8 cellular contexts compared by ENCODE assay signal in the genomic region with DNA sequence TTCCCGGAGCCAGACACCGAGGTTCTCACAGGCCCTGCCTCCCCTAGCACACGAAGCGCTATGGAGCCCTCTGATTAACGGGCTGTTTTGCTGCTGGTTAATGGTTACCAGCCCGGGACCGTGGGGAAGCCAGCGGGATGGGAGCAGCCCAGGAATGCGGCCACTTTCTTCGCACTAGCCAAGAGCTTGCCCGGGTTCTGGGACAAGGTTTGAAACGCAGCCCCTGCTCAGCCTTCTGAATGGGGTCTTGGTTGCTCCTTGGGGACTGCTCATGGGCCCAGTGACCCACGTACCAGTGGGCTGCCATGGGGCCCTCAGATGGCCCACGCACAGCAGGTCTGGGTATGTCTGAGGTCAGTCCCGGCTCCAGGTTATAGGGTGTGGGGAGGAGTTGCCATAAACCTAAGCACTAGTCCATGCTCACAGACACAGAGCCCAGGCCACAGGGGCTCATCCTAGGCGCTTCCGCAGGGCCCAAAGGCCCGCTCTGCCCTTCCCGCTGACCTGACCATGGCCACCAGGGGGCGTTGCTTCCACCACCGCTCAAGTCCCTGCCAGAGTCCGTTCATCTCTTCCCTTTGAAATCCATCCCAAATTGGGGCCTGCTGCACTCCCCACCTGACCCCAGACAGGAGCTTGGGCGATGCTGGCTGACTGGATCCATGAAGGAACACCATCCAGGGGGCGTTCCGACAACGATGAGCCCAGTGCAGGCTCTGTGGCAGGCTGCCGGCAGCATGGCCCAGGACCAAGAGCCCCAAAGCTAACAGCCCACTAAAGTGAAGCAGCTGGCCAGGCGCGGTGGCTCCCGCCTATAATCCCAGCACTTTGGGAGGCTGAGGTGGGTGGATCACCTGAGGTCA. TPM values are rescaled to one million over a fixed set of nuclear protein-coding genes. Genes with fewer than 3 reads are reported as not detected.
DNase-seq lines count a peak whose midpoint lies in the region; ATAC-seq, FAIRE-seq and TF ChIP-seq lines count a peak whose summit lies in the region.

No MANE protein-coding gene starts in this region.

- no peak overlapping the region for H3K4me3 Mint-ChIP-seq in activated naive CD8-positive, alpha-beta T cell treated with anti-CD3 and anti-CD28 coated beads for 36 hours

- H3K4me3 ChIP-seq in heart right ventricle, result no peak overlapping the region

- DNase-seq in AG09319 (ENCODE audit: extremely low read depth, low read depth) (no peak), H54 (ENCODE audit: insufficient read length, low spot score) (peak; percentile 53), SK-N-DZ (ENCODE audit: low spot score) (peak; percentile 57), heart right ventricle (peak; percentile 64 to 76), sciatic nerve (ENCODE audit: low spot score) (peak; percentile 82)
- peak; percentile 61 for DNase-seq in activated naive CD8-positive, alpha-beta T cell treated with anti-CD3 and anti-CD28 coated beads for 36 hours

- H3K27ac Mint-ChIP-seq in activated naive CD8-positive, alpha-beta T cell treated with anti-CD3 and anti-CD28 coated beads for 36 hours, result no peak overlapping the region

- intact Hi-C loops in heart right ventricle (cut with DNase I), result loop anchor here in 9 of 10 donors (5.0 to 10.0 kb wide), 13 partner anchors 33 to 445 kb away; a partner anchor contains a TSS
- intact Hi-C loops in sciatic nerve (cut with DNase I), result loop anchor here (10.0 kb wide), 1 partner anchor 95 kb away; no protein-coding TSS in a partner anchor

- no peaks in the 10 kb centered on the region for H3K27me3 ChIP-seq in heart right ventricle

- FAIRE-seq in H54 (lab: Jason Lieb, UNC), result no peak

- peaks cover 2% of the 10 kb centered on the region for H3K4me1 Mint-ChIP-seq in activated naive CD8-positive, alpha-beta T cell treated with anti-CD3 and anti-CD28 coated beads for 36 hours

- H3K27me3 Mint-ChIP-seq in activated naive CD8-positive, alpha-beta T cell treated with anti-CD3 and anti-CD28 coated beads for 36 hours, result no peaks in the 10 kb centered on the region

- TF ChIP-seq CTCF in AG09319 (IDR thresholded peaks at IDR 0.05; ENCODE audit: low read depth, low read length) (peak; percentile 85), heart right ventricle (IDR thresholded peaks at IDR 0.05) (peak; percentile 46 to 83 (median 79))

- H3K9me3 ChIP-seq in heart right ventricle, result no peaks in the 10 kb centered on the region

- no peaks in the 10 kb centered on the region for H3K9me3 Mint-ChIP-seq in activated naive CD8-positive, alpha-beta T cell treated with anti-CD3 and anti-CD28 coated beads for 36 hours

- TF ChIP-seq POLR2A in H54 (IDR thresholded peaks at IDR 0.05; ENCODE audit: low read depth, low read length), result no peak

- ATAC-seq in heart right ventricle (peak in 7 of 8 donors; percentile 21 to 57 (median 35)), sciatic nerve (peak; percentile 40), HG03342 (IDR thresholded peaks at IDR 0.05; ENCODE audit: unreplicated experiment) (no peak), GM18517 (IDR thresholded peaks at IDR 0.05; ENCODE audit: unreplicated experiment) (no peak)

- H3K36me3 ChIP-seq in heart right ventricle, result peaks cover 0 to 53% (median 0%) of the 10 kb centered on the region in 9 donors

- 70 to 74% methylated on average over 30 of the region's 30 CpGs for WGBS in heart right ventricle, 2 donors

- H3K4me1 ChIP-seq in heart right ventricle, result peaks cover 35 to 80% (median 67%) of the 10 kb centered on the region in 9 donors

- peaks cover 2% of the 10 kb centered on the region for H3K36me3 Mint-ChIP-seq in activated naive CD8-positive, alpha-beta T cell treated with anti-CD3 and anti-CD28 coated beads for 36 hours

- H3K27ac ChIP-seq in heart right ventricle, result peak overlapping the region in 2 of 10 donors; percentile 28 to 57

RNA-seq across cellular contexts. Expression of a gene that starts 31.5 kb away (rescaled TPM):
- 121 and 123 TPM in 2 replicates for polyA plus RNA-seq in SK-N-DZ (2014; cell fraction: cytosol; rRNA removed)
- polyA plus RNA-seq in SK-N-DZ (2014; cell fraction: nucleus; rRNA removed), result 702 and 880 TPM in 2 replicates
- total RNA-seq in activated naive CD8-positive, alpha-beta T cell treated with anti-CD3 and anti-CD28 coated beads for 36 hours, result 10 to 100 TPM; 29.6 to 32.7 TPM
- total RNA-seq in heart right ventricle (10 to 100 TPM; 12.6 to 40.7 (median 18.0) TPM), sciatic nerve (112 TPM)
- polyA plus RNA-seq in heart right ventricle, result 100 to 1,000 TPM in 1 of 2 donors, 10 to 100 TPM in 1; 21.4 to 137 TPM

RNA-seq across cellular contexts. Expression of a gene that starts 50.3 kb away (rescaled TPM):
- polyA plus RNA-seq in SK-N-DZ (2014; cell fraction: cytosol; rRNA removed), result 123 and 163 TPM in 2 replicates
- 351 and 529 TPM in 2 replicates for polyA plus RNA-seq in SK-N-DZ (2014; cell fraction: nucleus; rRNA removed)
- 100 to 1,000 TPM in 1 of 2 experiments, 10 to 100 TPM in 1; 96.1 to 101 TPM for total RNA-seq in activated naive CD8-positive, alpha-beta T cell treated with anti-CD3 and anti-CD28 coated beads for 36 hours
- total RNA-seq in heart right ventricle (10 to 100 TPM; 17.6 to 47.1 (median 27.3) TPM), sciatic nerve (82.5 TPM)
- polyA plus RNA-seq in heart right ventricle, result 10 to 100 TPM; 41.3 to 51.6 TPM

RNA-seq across cellular contexts. Expression of a gene that starts 52.4 kb away (rescaled TPM):
- 6.6 and 7.1 TPM in 2 replicates for polyA plus RNA-seq in SK-N-DZ (2014; cell fraction: cytosol; rRNA removed)
- polyA plus RNA-seq in SK-N-DZ (2014; cell fraction: nucleus; rRNA removed), result 8.1 and 9.4 TPM in 2 replicates
- 10 to 100 TPM; 20.0 to 21.0 TPM for total RNA-seq in activated naive CD8-positive, alpha-beta T cell treated with anti-CD3 and anti-CD28 coated beads for 36 hours
- 10 to 100 TPM in 2 of 10 donors, 1 to 10 TPM in 8; 5.7 to 13.1 (median 7.5) TPM for total RNA-seq in heart right ventricle
- 1 to 10 TPM; 4.0 to 6.7 TPM for polyA plus RNA-seq in heart right ventricle
- 28.9 TPM for total RNA-seq in sciatic nerve

Comparison
In these comparisons a context has a peak if more than half of its experiments do, and no peak if none do; other contexts are left out.
1. ATAC-seq: peak in heart right ventricle (7 of 8) and sciatic nerve (single experiment); none in HG03342 (single experiment) and GM18517 (single experiment).